Comparison of ENCODE assay signal across 8 cellular contexts in genomic region chr7:140062528-140063299, GRCh38. TPM values are rescaled to one million over a fixed set of nuclear protein-coding genes. Genes with fewer than 3 reads are reported as not detected.
A peak's percentile ranks its signal among the peaks of the same experiment; 100 is the strongest.
DNase-seq lines count a peak whose midpoint lies in the region; ATAC-seq and TF ChIP-seq lines count a peak whose summit lies in the region.

PARP12 (minus strand) TSS chr7:140062951; CDS start chr7:140062847, 104 bp downstream.

- H2AFZ ChIP-seq in KMS-11 (ENCODE audit: low read depth) = peak within 1 kb of the TSS; percentile 94
- H2AFZ ChIP-seq in osteoblast (ENCODE audit: low read length) = peak within 1 kb of the TSS; percentile 92

- H3K4me1 Mint-ChIP-seq in activated naive CD4-positive, alpha-beta T cell treated with anti-CD3 and anti-CD28 coated beads for 36 hours (ENCODE audit: low read depth) = peaks cover 35% of the 10 kb centered on the region

- H3K4me1 ChIP-seq in KMS-11 (ENCODE audit: low read depth, poor library complexity, severe bottlenecking) (peaks cover 24% of the 10 kb centered on the region), osteoblast (ENCODE audit: insufficient read depth, low read length) (peaks cover 33% of the 10 kb centered on the region), thoracic aorta (ENCODE audit: control insufficient read depth in 1 of 2, low read depth in 2 of 2) (peaks cover 20 to 36% of the 10 kb centered on the region in 2 donors)

- intact Hi-C loops in activated naive CD4-positive, alpha-beta T cell treated with anti-CD3 and anti-CD28 coated beads for 36 hours (cut with micrococcal nuclease) = loop anchor here (1.0 to 5.0 kb wide), 6 partner anchors 113 to 415 kb away; partner anchors contain the start of gene RAB19

- H3K36me3 ChIP-seq in KMS-11 (ENCODE audit: insufficient read depth) = no peaks in the 10 kb centered on the region
- no peaks in the 10 kb centered on the region for H3K36me3 ChIP-seq in osteoblast (ENCODE audit: insufficient read depth, low read length)
- no peaks in the 10 kb centered on the region for H3K36me3 ChIP-seq in thoracic aorta

- H3K79me2 ChIP-seq in KMS-11 (ENCODE audit: insufficient read depth, low read depth) (peaks cover 12% of the 10 kb centered on the region; the same call in 1 of the 2 replicates), osteoblast (ENCODE audit: insufficient read depth, low read length) (peaks cover 6% of the 10 kb centered on the region)

- ATAC-seq in GM21723 (IDR thresholded peaks at IDR 0.05; ENCODE audit: unreplicated experiment) (peak; percentile 93), thoracic aorta (ENCODE audit: insufficient number of reproducible peaks, low FRiP score, low read depth) (peak; percentile 35)

- CTCF ChIA-PET in activated naive CD4-positive, alpha-beta T cell treated with anti-CD3 and anti-CD28 coated beads for 36 hours (lab: Charles Lee) = interaction anchor here (0.5 to 1.4 kb wide), 2 partner anchors 166 to 264 kb away, joined by 3 to 8 read pairs; no protein-coding TSS in a partner anchor

- H3K27me3 ChIP-seq in KMS-11 (ENCODE audit: insufficient read depth, low read depth) (no peaks in the 10 kb centered on the region), osteoblast (ENCODE audit: insufficient read depth, low read length) (no peaks in the 10 kb centered on the region), thoracic aorta (replicated peaks; ENCODE audit: insufficient read depth) (no peaks in the 10 kb centered on the region)

- H3K27me3 Mint-ChIP-seq in activated naive CD4-positive, alpha-beta T cell treated with anti-CD3 and anti-CD28 coated beads for 36 hours (ENCODE audit: low read depth) = no peaks in the 10 kb centered on the region

- no peaks in the 10 kb centered on the region for H3K9me3 ChIP-seq in osteoblast (ENCODE audit: low read depth, low read length)
- peaks cover 13% of the 10 kb centered on the region for H3K9me3 ChIP-seq in thoracic aorta

- peak; percentile 71 for DNase-seq in DMS79 treated with DMSO at 0.1 percent for 48 hours (lab: John Stamatoyannopoulos, UW)
- peak; percentile 35 for DNase-seq in SK-N-DZ (ENCODE audit: low spot score)
- DNase-seq in activated naive CD4-positive, alpha-beta T cell treated with anti-CD3 and anti-CD28 coated beads for 36 hours = peak; percentile 76
- no peak for DNase-seq in glomerular endothelial cell (ENCODE audit: extremely low read depth, low read depth, low spot score)
- DNase-seq in osteoblast (ENCODE audit: insufficient read length, low spot score, missing footprints) = peak; percentile 95
- peak; percentile 38 for DNase-seq in thoracic aorta (ENCODE audit: low spot score)

- H3K4me3 ChIP-seq in KMS-11 (IDR thresholded peaks at IDR 0.05; ENCODE audit: insufficient read depth, low read depth, low read length) (peak within 1 kb of the TSS; percentile 56), osteoblast (ENCODE audit: insufficient read depth, low read length) (peak within 1 kb of the TSS; percentile 85), thoracic aorta (peak within 1 kb of the TSS; percentile 90)

- H4K20me1 ChIP-seq in KMS-11 (ENCODE audit: insufficient read depth) (no peaks in the 10 kb centered on the region), osteoblast (ENCODE audit: insufficient read depth, low read length) (no peaks in the 10 kb centered on the region)

- peak within 1 kb of the TSS; percentile 29; the same call in 1 of the 2 replicates for H3K27ac ChIP-seq in KMS-11
- H3K27ac ChIP-seq in osteoblast (ENCODE audit: low read depth, low read length) = peak within 1 kb of the TSS; percentile 78
- H3K27ac ChIP-seq in thoracic aorta = peak within 1 kb of the TSS; percentile 88 to 92

- peak within 1 kb of the TSS; percentile 81 for H3K4me3 Mint-ChIP-seq in activated naive CD4-positive, alpha-beta T cell treated with anti-CD3 and anti-CD28 coated beads for 36 hours

- H3K4me2 ChIP-seq in KMS-11 (peak within 1 kb of the TSS; percentile 90), osteoblast (ENCODE audit: insufficient read depth, low read length) (peak within 1 kb of the TSS; percentile 81)

- TF ChIP-seq CTCF in KMS-11 (conservative IDR thresholded peaks at IDR 0.05; ENCODE audit: low read depth, low read length) = no peak
- TF ChIP-seq CTCF in osteoblast (IDR thresholded peaks at IDR 0.05; ENCODE audit: extremely low read depth, low read depth, low read length) = no peak
- TF ChIP-seq CTCF in thoracic aorta (IDR thresholded peaks at IDR 0.05) = no peak

- peak within 1 kb of the TSS; percentile 75 for H3K9ac ChIP-seq in KMS-11

- H3K9me3 Mint-ChIP-seq in activated naive CD4-positive, alpha-beta T cell treated with anti-CD3 and anti-CD28 coated beads for 36 hours = peaks cover 18% of the 10 kb centered on the region

- no peak within 1 kb of the TSS for H3K27ac Mint-ChIP-seq in activated naive CD4-positive, alpha-beta T cell treated with anti-CD3 and anti-CD28 coated beads for 36 hours

- H3K36me3 Mint-ChIP-seq in activated naive CD4-positive, alpha-beta T cell treated with anti-CD3 and anti-CD28 coated beads for 36 hours (ENCODE audit: low read depth) = peaks cover 10% of the 10 kb centered on the region

RNA-seq across cellular contexts. Expression of gene PARP12, which starts in this region (rescaled TPM):
- 0.93 and 2.0 TPM in 2 replicates for polyA plus RNA-seq in SK-N-DZ (2014; cell fraction: cytosol; rRNA removed)
- 3.0 and 5.1 TPM in 2 replicates for polyA plus RNA-seq in SK-N-DZ (2014; cell fraction: nucleus; rRNA removed)
- total RNA-seq in activated naive CD4-positive, alpha-beta T cell treated with anti-CD3 and anti-CD28 coated beads for 36 hours = 10 to 100 TPM; 25.2 to 25.3 TPM
- total RNA-seq in glomerular endothelial cell (53.9 and 98.5 TPM in 2 replicates), osteoblast (15.6 and 26.4 TPM in 2 replicates), thoracic aorta (10 to 100 TPM; 51.6 to 53.1 TPM)

Comparison
In these comparisons a context has a peak if more than half of its experiments do, and no peak if none do; other contexts are left out.
1. H3K27ac ChIP-seq: peak in every context shown above with its lines; median percentile 90 in thoracic aorta; 78 in osteoblast; 29 in KMS-11.